Comparison of ENCODE assay signal across 1 cellular context in the genomic region with DNA sequence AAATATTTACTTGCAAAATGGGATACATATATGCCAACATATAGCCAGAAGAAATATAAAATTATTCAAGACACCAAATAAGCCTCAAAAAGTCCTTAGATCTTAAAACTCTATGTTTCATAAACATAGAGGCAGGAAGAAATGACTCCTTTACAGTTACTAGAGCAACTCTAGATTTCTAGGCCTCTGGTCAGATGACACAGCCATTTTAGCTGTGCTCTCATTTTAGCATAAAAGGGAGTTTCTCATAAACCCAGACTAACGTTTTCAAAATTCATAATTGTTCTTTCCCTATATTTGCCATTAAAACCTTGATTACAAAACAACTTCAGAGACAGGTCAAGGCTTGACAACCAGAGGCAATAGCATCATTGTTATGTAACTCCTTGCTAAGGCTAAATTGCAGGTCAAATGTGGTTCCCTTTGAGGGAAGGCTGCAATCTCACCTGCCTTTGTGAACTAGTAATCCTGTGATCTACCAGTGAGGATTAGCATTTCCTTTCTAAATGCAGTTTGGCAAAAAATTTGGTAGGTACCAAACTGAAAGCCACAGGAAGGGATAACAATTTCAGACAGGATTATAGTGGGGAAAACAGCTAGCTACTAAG.
A peak's percentile ranks its signal among the peaks of the same experiment; 100 is the strongest.
TF ChIP-seq lines count a peak whose summit lies in the region.

No MANE protein-coding gene starts in this region.

TF ChIP-seq in GM12878, 131 proteins besides CTCF, POLR2A, EP300 and RAD21:
- TF ChIP-seq, protein P1, sequence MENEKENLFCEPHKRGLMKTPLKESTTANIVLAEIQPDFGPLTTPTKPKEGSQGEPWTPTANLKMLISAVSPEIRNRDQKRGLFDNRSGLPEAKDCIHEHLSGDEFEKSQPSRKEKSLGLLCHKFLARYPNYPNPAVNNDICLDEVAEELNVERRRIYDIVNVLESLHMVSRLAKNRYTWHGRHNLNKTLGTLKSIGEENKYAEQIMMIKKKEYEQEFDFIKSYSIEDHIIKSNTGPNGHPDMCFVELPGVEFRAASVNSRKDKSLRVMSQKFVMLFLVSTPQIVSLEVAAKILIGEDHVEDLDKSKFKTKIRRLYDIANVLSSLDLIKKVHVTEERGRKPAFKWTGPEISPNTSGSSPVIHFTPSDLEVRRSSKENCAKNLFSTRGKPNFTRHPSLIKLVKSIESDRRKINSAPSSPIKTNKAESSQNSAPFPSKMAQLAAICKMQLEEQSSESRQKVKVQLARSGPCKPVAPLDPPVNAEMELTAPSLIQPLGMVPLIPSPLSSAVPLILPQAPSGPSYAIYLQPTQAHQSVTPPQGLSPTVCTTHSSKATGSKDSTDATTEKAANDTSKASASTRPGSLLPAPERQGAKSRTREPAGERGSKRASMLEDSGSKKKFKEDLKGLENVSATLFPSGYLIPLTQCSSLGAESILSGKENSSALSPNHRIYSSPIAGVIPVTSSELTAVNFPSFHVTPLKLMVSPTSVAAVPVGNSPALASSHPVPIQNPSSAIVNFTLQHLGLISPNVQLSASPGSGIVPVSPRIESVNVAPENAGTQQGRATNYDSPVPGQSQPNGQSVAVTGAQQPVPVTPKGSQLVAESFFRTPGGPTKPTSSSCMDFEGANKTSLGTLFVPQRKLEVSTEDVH (IDR thresholded peaks at IDR 0.05; ENCODE audit: low read depth, partially characterized antibody): no peak
- TF ChIP-seq CBX3 (IDR thresholded peaks at IDR 0.05; ENCODE audit: borderline replicate concordance, low read depth): no peak
- no peak for TF ChIP-seq JUND (IDR thresholded peaks at IDR 0.05; ENCODE audit: low read depth, low read length)
- TF ChIP-seq, protein P2, sequence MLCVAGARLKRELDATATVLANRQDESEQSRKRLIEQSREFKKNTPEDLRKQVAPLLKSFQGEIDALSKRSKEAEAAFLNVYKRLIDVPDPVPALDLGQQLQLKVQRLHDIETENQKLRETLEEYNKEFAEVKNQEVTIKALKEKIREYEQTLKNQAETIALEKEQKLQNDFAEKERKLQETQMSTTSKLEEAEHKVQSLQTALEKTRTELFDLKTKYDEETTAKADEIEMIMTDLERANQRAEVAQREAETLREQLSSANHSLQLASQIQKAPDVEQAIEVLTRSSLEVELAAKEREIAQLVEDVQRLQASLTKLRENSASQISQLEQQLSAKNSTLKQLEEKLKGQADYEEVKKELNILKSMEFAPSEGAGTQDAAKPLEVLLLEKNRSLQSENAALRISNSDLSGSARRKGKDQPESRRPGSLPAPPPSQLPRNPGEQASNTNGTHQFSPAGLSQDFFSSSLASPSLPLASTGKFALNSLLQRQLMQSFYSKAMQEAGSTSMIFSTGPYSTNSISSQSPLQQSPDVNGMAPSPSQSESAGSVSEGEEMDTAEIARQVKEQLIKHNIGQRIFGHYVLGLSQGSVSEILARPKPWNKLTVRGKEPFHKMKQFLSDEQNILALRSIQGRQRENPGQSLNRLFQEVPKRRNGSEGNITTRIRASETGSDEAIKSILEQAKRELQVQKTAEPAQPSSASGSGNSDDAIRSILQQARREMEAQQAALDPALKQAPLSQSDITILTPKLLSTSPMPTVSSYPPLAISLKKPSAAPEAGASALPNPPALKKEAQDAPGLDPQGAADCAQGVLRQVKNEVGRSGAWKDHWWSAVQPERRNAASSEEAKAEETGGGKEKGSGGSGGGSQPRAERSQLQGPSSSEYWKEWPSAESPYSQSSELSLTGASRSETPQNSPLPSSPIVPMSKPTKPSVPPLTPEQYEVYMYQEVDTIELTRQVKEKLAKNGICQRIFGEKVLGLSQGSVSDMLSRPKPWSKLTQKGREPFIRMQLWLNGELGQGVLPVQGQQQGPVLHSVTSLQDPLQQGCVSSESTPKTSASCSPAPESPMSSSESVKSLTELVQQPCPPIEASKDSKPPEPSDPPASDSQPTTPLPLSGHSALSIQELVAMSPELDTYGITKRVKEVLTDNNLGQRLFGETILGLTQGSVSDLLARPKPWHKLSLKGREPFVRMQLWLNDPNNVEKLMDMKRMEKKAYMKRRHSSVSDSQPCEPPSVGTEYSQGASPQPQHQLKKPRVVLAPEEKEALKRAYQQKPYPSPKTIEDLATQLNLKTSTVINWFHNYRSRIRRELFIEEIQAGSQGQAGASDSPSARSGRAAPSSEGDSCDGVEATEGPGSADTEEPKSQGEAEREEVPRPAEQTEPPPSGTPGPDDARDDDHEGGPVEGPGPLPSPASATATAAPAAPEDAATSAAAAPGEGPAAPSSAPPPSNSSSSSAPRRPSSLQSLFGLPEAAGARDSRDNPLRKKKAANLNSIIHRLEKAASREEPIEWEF (IDR thresholded peaks at IDR 0.05; ENCODE audit: insufficient replicate concordance, low read depth, low read length): no peak
- no peak for TF ChIP-seq ESRRA (IDR thresholded peaks at IDR 0.05; ENCODE audit: low read length)
- no peak for TF ChIP-seq JUNB (IDR thresholded peaks at IDR 0.05)
- peak; percentile 75; the same call in 1 of the 2 replicates for TF ChIP-seq YY1 (IDR thresholded peaks at IDR 0.05; ENCODE audit: low read depth, low read length)
- TF ChIP-seq, protein P3, sequence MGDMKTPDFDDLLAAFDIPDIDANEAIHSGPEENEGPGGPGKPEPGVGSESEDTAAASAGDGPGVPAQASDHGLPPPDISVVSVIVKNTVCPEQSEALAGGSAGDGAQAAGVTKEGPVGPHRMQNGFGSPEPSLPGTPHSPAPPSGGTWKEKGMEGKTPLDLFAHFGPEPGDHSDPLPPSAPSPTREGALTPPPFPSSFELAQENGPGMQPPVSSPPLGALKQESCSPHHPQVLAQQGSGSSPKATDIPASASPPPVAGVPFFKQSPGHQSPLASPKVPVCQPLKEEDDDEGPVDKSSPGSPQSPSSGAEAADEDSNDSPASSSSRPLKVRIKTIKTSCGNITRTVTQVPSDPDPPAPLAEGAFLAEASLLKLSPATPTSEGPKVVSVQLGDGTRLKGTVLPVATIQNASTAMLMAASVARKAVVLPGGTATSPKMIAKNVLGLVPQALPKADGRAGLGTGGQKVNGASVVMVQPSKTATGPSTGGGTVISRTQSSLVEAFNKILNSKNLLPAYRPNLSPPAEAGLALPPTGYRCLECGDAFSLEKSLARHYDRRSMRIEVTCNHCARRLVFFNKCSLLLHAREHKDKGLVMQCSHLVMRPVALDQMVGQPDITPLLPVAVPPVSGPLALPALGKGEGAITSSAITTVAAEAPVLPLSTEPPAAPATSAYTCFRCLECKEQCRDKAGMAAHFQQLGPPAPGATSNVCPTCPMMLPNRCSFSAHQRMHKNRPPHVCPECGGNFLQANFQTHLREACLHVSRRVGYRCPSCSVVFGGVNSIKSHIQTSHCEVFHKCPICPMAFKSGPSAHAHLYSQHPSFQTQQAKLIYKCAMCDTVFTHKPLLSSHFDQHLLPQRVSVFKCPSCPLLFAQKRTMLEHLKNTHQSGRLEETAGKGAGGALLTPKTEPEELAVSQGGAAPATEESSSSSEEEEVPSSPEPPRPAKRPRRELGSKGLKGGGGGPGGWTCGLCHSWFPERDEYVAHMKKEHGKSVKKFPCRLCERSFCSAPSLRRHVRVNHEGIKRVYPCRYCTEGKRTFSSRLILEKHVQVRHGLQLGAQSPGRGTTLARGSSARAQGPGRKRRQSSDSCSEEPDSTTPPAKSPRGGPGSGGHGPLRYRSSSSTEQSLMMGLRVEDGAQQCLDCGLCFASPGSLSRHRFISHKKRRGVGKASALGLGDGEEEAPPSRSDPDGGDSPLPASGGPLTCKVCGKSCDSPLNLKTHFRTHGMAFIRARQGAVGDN (IDR thresholded peaks at IDR 0.05): 0 out of 2 replicates have a peak, but pooled peaks have one; percentile 40
- no peak for TF ChIP-seq SUZ12 (IDR thresholded peaks at IDR 0.05; ENCODE audit: unreplicated experiment)
- TF ChIP-seq PAX8 (IDR thresholded peaks at IDR 0.05): no peak
- TF ChIP-seq FOXM1 (IDR thresholded peaks at IDR 0.05; ENCODE audit: low read depth, low read length): no peak
- TF ChIP-seq CHD4 (IDR thresholded peaks at IDR 0.05): no peak
- no peak for TF ChIP-seq SIX5 (IDR thresholded peaks at IDR 0.05; ENCODE audit: low read depth, low read length, severe bottlenecking)
- TF ChIP-seq, protein P4, sequence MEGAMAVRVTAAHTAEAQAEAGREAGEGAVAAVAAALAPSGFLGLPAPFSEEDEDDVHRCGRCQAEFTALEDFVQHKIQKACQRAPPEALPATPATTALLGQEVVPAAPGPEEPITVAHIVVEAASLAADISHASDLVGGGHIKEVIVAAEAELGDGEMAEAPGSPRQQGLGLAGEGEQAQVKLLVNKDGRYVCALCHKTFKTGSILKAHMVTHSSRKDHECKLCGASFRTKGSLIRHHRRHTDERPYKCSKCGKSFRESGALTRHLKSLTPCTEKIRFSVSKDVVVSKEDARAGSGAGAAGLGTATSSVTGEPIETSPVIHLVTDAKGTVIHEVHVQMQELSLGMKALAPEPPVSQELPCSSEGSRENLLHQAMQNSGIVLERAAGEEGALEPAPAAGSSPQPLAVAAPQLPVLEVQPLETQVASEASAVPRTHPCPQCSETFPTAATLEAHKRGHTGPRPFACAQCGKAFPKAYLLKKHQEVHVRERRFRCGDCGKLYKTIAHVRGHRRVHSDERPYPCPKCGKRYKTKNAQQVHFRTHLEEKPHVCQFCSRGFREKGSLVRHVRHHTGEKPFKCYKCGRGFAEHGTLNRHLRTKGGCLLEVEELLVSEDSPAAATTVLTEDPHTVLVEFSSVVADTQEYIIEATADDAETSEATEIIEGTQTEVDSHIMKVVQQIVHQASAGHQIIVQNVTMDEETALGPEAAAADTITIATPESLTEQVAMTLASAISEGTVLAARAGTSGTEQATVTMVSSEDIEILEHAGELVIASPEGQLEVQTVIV (IDR thresholded peaks at IDR 0.05; ENCODE audit: borderline replicate concordance, partially characterized antibody): no peak
- TF ChIP-seq ZZZ3 (IDR thresholded peaks at IDR 0.05; ENCODE audit: control insufficient read depth, insufficient read length, low read depth): no peak
- no peak for TF ChIP-seq MYB (IDR thresholded peaks at IDR 0.05; ENCODE audit: borderline replicate concordance, low read depth, low read length)
- TF ChIP-seq RAD51 (IDR thresholded peaks at IDR 0.05): peak; percentile 27; the same call in 1 of the 2 replicates
